In the genomic region with DNA sequence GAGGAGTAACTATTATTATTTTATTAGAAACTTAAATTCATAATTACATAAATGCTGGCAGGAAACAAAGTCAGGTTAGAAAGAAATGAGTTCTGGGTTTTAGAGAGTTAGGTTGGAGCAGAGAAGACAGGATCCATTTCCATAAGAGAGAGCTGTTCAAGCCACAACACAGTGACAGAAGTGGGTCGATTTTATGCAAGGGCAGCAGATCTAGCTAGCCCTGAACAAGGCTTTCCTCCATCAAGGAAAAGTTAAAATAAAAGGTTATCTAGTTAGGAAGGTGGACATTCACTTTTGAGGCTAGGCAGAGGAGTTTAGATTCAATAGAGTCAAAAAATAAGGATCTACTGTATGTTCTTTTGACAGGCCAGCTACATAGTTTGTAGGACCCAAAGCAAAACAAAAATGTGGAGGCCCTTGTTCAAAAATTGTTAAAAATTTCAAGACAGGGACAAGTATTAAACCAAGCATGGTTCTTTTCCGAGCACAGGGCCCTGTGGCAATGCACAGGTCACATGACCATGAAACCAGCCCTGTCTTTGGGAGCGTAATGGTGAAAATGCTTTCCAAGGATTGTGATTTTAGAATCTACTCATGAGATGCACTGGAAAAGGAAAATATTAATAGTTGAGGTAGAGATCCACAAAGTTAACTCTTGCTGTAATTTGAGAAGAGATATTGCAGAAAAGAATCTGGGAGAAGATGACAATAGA, we compare ENCODE assay signal across 20 cellular contexts.
DNase-seq lines count a peak whose midpoint lies in the region; ATAC-seq, FAIRE-seq and TF ChIP-seq lines count a peak whose summit lies in the region.
"Had no signal": no experiment of that assay in that cellular context is flagged by ENCODE, and none has a peak within 500 bp of the region (broad histone marks: within the 10 kb centered on the region; RNA-seq: fewer than 3 reads in every experiment).

No MANE protein-coding gene starts in this region.

- H3K4me1 ChIP-seq in HepG2 (ENCODE audit: insufficient read depth, low read length) = no peaks in the 10 kb centered on the region
- no peaks in the 10 kb centered on the region for H3K4me1 ChIP-seq in right lobe of liver
- H3K4me1 ChIP-seq in testis = no peaks in the 10 kb centered on the region
- H3K4me1 ChIP-seq in spleen = no peaks in the 10 kb centered on the region
- H3K4me1 ChIP-seq: BLaER1, Caco-2, HAP-1 had no signal

- H3K4me2 ChIP-seq in HepG2 (ENCODE audit: low read depth, low read length) = no peak overlapping the region
- H3K4me2 ChIP-seq: BLaER1 had no signal

- H3K9me3 ChIP-seq in HepG2 (ENCODE audit: low read length) (no peaks in the 10 kb centered on the region), right lobe of liver (no peaks in the 10 kb centered on the region), testis (no peaks in the 10 kb centered on the region), spleen (peaks cover 0 to 4% (median 0%) of the 10 kb centered on the region in 8 donors)
- H3K9me3 ChIP-seq: BLaER1, HAP-1 had no signal

- DNase-seq in HepG2 (ENCODE audit: low spot score) = no peak
- DNase-seq in right lobe of liver = no peak
- no peak for DNase-seq in WTC11 (ENCODE audit: low spot score)
- DNase-seq in nephron progenitor cell = no peak
- no peak for DNase-seq in testis
- no peak for DNase-seq in hypothalamus (lab: John Stamatoyannopoulos, UW)
- no peak for DNase-seq in spleen
- DNase-seq: Caco-2; CD4-positive, CD25-positive, alpha-beta regulatory T cell; CD8-positive, alpha-beta T cell; DMS153; DND-41; GM23248; HFFc6 had no signal

- intact Hi-C loops in HepG2 (cut with micrococcal nuclease; ENCODE audit: unreplicated experiment) = no loop called here
- intact Hi-C loops in right lobe of liver (cut with DNase I) = no loop called here
- intact Hi-C loops in testis (cut with DNase I; ENCODE audit: low total_unique reads) = no loop called here
- intact Hi-C loops in spleen (cut with DNase I; ENCODE audit: low total_unique reads) = no loop called here

- no peak overlapping the region for H3K4me3 Mint-ChIP-seq in WTC11
- no peak overlapping the region for H3K4me3 Mint-ChIP-seq in nephron progenitor cell
- H3K4me3 Mint-ChIP-seq: B cell; CD4-positive, CD25-positive, alpha-beta regulatory T cell; CD8-positive, alpha-beta T cell; HFFc6 had no signal

- CTCF ChIA-PET in HepG2 (lab: Yijun Ruan, JAX; ENCODE audit: low intra/inter-chr PET ratio, low total read pairs) (no interaction called here), WTC11 (lab: Charles Lee) (no interaction called here)

- no TSS peak for BruUV-seq in HepG2 (replicated peaks; lab: Mats Ljungman, UMichigan)

- no peaks in the 10 kb centered on the region for H3K27me3 ChIP-seq in HepG2 (ENCODE audit: control insufficient read depth in 1 of 2, insufficient read depth in 2 of 2, low read length in 2 of 2)
- H3K27me3 ChIP-seq in right lobe of liver = no peaks in the 10 kb centered on the region
- no peaks in the 10 kb centered on the region for H3K27me3 ChIP-seq in testis
- no peaks in the 10 kb centered on the region for H3K27me3 ChIP-seq in spleen (replicated peaks in 1 of 7)
- H3K27me3 ChIP-seq: BLaER1 had no signal

- H3K27me3 Mint-ChIP-seq in WTC11 (ENCODE audit: low read depth) = no peaks in the 10 kb centered on the region
- H3K27me3 Mint-ChIP-seq in nephron progenitor cell (ENCODE audit: low read depth, poor library complexity) = no peaks in the 10 kb centered on the region

- no peaks in the 10 kb centered on the region for H3K79me2 ChIP-seq in HepG2 (ENCODE audit: insufficient read depth, low read length)

- TF ChIP-seq EP300 in HepG2 (IDR thresholded peaks at IDR 0.05; ENCODE audit: low read depth in 2 of 2, low read length in 2 of 2) (no peak), HepG2 (CRISPR knock-in tag; IDR thresholded peaks at IDR 0.05; ENCODE audit: borderline replicate concordance) (no peak)

- in situ Hi-C loops in HepG2 (cut with HindIII; ENCODE audit: extremely low pct_ligation_motif_present, low pct_unique_long_range_greater_than_20kb) = no loop called here

- H3K27ac Mint-ChIP-seq in WTC11 = no peak overlapping the region
- H3K27ac Mint-ChIP-seq in nephron progenitor cell = peak overlapping the region; percentile 41
- H3K27ac Mint-ChIP-seq: B cell; CD4-positive, CD25-positive, alpha-beta regulatory T cell; CD8-positive, alpha-beta T cell; HFFc6 had no signal

- no peak for ATAC-seq in HepG2
- ATAC-seq in right lobe of liver = no peak
- ATAC-seq in WTC11 = no peak
- ATAC-seq: CD8-positive, alpha-beta T cell had no signal

- TF ChIP-seq POLR2A in HepG2 (IDR thresholded peaks at IDR 0.05; ENCODE audit: insufficient read depth in 1 of 2, low read depth in 2 of 2, low read length in 2 of 2) (no peak), right lobe of liver (IDR thresholded peaks at IDR 0.05) (no peak), testis (IDR thresholded peaks at IDR 0.05) (no peak), spleen (IDR thresholded peaks at IDR 0.05) (no peak)

- H2AFZ ChIP-seq in HepG2 (ENCODE audit: low read length) = no peak overlapping the region
- H2AFZ ChIP-seq: GM23248 had no signal

- peaks cover 2% of the 10 kb centered on the region; the same call in 1 of the 2 replicates for H3K4me1 Mint-ChIP-seq in WTC11
- H3K4me1 Mint-ChIP-seq in nephron progenitor cell = no peaks in the 10 kb centered on the region
- H3K4me1 Mint-ChIP-seq: B cell; CD4-positive, CD25-positive, alpha-beta regulatory T cell had no signal

- TF ChIP-seq CTCF in HepG2 (CRISPR knock-in tag; IDR thresholded peaks at IDR 0.05) (no peak), right lobe of liver (IDR thresholded peaks at IDR 0.05) (no peak), WTC11 (IDR thresholded peaks at IDR 0.05) (no peak), nephron progenitor cell (IDR thresholded peaks at IDR 0.05) (no peak), testis (IDR thresholded peaks at IDR 0.05) (no peak), spleen (IDR thresholded peaks at IDR 0.05 in 8 of 11, conservative IDR thresholded peaks at IDR 0.05 in 3 of 11) (no peak)

- no peak overlapping the region for H3K27ac ChIP-seq in HepG2 (ENCODE audit: extremely low read length, insufficient read depth, low read length)
- no peak overlapping the region for H3K27ac ChIP-seq in right lobe of liver
- H3K27ac ChIP-seq in testis = no peak overlapping the region
- H3K27ac ChIP-seq in spleen = no peak overlapping the region
- H3K27ac ChIP-seq: BLaER1, GM23248 had no signal

- H3K4me3 ChIP-seq in HepG2 (replicated peaks in 1 of 3; ENCODE audit: insufficient read depth in 1 of 3, low read depth in 2 of 3, low read length in 3 of 3) (no peak overlapping the region), right lobe of liver (no peak overlapping the region), testis (no peak overlapping the region), spleen (no peak overlapping the region)
- H3K4me3 ChIP-seq: BLaER1, GM23248, HAP-1 had no signal

- POLR2A ChIA-PET in HepG2 (lab: Yijun Ruan, JAX) = no interaction called here
- POLR2A ChIA-PET in WTC11 (lab: Charles Lee) = no interaction called here

- H3K36me3 Mint-ChIP-seq in WTC11 = no peaks in the 10 kb centered on the region
- H3K36me3 Mint-ChIP-seq in nephron progenitor cell (ENCODE audit: low read depth) = no peaks in the 10 kb centered on the region
- H3K36me3 Mint-ChIP-seq: CD8-positive, alpha-beta T cell had no signal

- no peaks in the 10 kb centered on the region for H3K36me3 ChIP-seq in HepG2 (replicated peaks in 1 of 2; ENCODE audit: control insufficient read depth in 1 of 2, insufficient read depth in 2 of 2, low read length in 2 of 2)
- no peaks in the 10 kb centered on the region for H3K36me3 ChIP-seq in right lobe of liver
- no peaks in the 10 kb centered on the region for H3K36me3 ChIP-seq in testis (ENCODE audit: low read depth, missing control alignments)
- no peaks in the 10 kb centered on the region for H3K36me3 ChIP-seq in spleen
- H3K36me3 ChIP-seq: BLaER1, HAP-1 had no signal

- H4K20me1 ChIP-seq in HepG2 (ENCODE audit: insufficient read depth, low read length) = no peaks in the 10 kb centered on the region
- H4K20me1 ChIP-seq: BLaER1 had no signal

- 30% methylated on average over 3 of the region's 3 CpGs for WGBS in HepG2 (ENCODE audit: low lambda C conversion rate)
- 79% methylated on average over 3 of the region's 3 CpGs for WGBS in right lobe of liver (ENCODE audit: insufficient coverage, low coverage, low lambda C conversion rate, missing lambda C conversion rate)
- WGBS in testis, 2 donors = 90 to 96% methylated on average over 3 of the region's 3 CpGs
- 77 to 95% (median 85%) methylated on average over 3 of the region's 3 CpGs for WGBS in spleen, 5 donors

- H3K9ac ChIP-seq in HepG2 (ENCODE audit: insufficient read depth, low read depth, low read length) = no peak overlapping the region
- H3K9ac ChIP-seq: BLaER1, GM23248 had no signal

- FAIRE-seq in HepG2 (lab: Jason Lieb, UNC) = no peak
- FAIRE-seq: G401.6, GM12892, H54 had no signal

- H3K9me3 Mint-ChIP-seq in WTC11 (peaks cover 5% of the 10 kb centered on the region; the same call in 1 of the 2 replicates), nephron progenitor cell (no peaks in the 10 kb centered on the region)
- H3K9me3 Mint-ChIP-seq: CD8-positive, alpha-beta T cell; HFFc6 had no signal

- TF ChIP-seq RAD21 in HepG2 (CRISPR knock-in tag; IDR thresholded peaks at IDR 0.05) = no peak

TF ChIP-seq in HepG2, 621 proteins besides CTCF, POLR2A, EP300 and RAD21 (continues in another document):
- TF ChIP-seq MAFK (conservative IDR thresholded peaks at IDR 0.05 in 1 of 2, IDR thresholded peaks at IDR 0.05 in 1 of 2; ENCODE audit: low read length in 2 of 2) = peak; percentile 65 to 68
- no peak for TF ChIP-seq ZNF30 (CRISPR knock-in tag; IDR thresholded peaks at IDR 0.05)
- TF ChIP-seq THAP7 (CRISPR knock-in tag; IDR thresholded peaks at IDR 0.05) = no peak
- TF ChIP-seq SMAD9 (CRISPR knock-in tag; IDR thresholded peaks at IDR 0.05) = no peak

TF ChIP-seq in WTC11, 78 proteins besides CTCF, POLR2A, EP300 and RAD21:
- TF ChIP-seq MYBL2 (CRISPR knock-in tag; IDR thresholded peaks at IDR 0.05) (no peak), ETV6 (CRISPR knock-in tag; IDR thresholded peaks at IDR 0.05) (no peak), TP53 (CRISPR knock-in tag; IDR thresholded peaks at IDR 0.05) (no peak), TEAD1 (CRISPR knock-in tag; IDR thresholded peaks at IDR 0.05) (no peak)
- TF ChIP-seq, protein P1, sequence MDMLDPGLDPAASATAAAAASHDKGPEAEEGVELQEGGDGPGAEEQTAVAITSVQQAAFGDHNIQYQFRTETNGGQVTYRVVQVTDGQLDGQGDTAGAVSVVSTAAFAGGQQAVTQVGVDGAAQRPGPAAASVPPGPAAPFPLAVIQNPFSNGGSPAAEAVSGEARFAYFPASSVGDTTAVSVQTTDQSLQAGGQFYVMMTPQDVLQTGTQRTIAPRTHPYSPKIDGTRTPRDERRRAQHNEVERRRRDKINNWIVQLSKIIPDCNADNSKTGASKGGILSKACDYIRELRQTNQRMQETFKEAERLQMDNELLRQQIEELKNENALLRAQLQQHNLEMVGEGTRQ (CRISPR knock-in tag; IDR thresholded peaks at IDR 0.05) = peak; percentile 68
